In genomic region chr17:29791336-29791735, GRCh38 we compare ENCODE assay signal across 19 cellular contexts.
DNase-seq lines count a peak whose midpoint lies in the region; ATAC-seq, FAIRE-seq and TF ChIP-seq lines count a peak whose summit lies in the region.
"Had no signal": no experiment of that assay in that cellular context is flagged by ENCODE, and none has a peak within 500 bp of the region (broad histone marks: within the 10 kb centered on the region; RNA-seq: fewer than 3 reads in every experiment).

No MANE protein-coding gene starts in this region.

- POLR2A ChIA-PET in A549 (lab: Yijun Ruan, JAX) = no interaction called here

- no peak overlapping the region for H3K4me2 ChIP-seq in A549
- H3K4me2 ChIP-seq: GM23338 had no signal

- no peaks in the 10 kb centered on the region for H3K9me3 ChIP-seq in A549
- no peaks in the 10 kb centered on the region for H3K9me3 ChIP-seq in thyroid gland
- H3K9me3 ChIP-seq: BE2C had no signal

- DNase-seq in A549 (ENCODE audit: low read depth in 1 of 2, low spot score in 1 of 2) (no peak), astrocyte of the hippocampus (ENCODE audit: low read depth, low spot score) (peak; percentile 17), foreskin keratinocyte (peak; percentile 43 to 68), thyroid gland (no peak), substantia nigra (lab: John Stamatoyannopoulos, UW) (no peak)
- no peak for DNase-seq in stimulated activated naive CD8-positive, alpha-beta T cell treated with anti-CD3 and anti-CD28 coated beads, Interleukin-15, amount 100 ng/mL, for 72 hours
- DNase-seq: ACHN; BE2C; C1 segment of cervical spinal cord; CD4-positive, alpha-beta T cell; DMS153; DMS79; GDM1; HCEC 1CT had no signal

- H3K4me1 ChIP-seq in A549 (peaks cover 7% of the 10 kb centered on the region), foreskin keratinocyte (peaks cover 19% of the 10 kb centered on the region), thyroid gland (peaks cover 55 to 63% of the 10 kb centered on the region in 2 donors)
- H3K4me1 ChIP-seq: BE2C had no signal

- H3K27ac Mint-ChIP-seq in stimulated activated naive CD8-positive, alpha-beta T cell treated with anti-CD3 and anti-CD28 coated beads, Interleukin-15, amount 100 ng/mL, for 72 hours = no peak overlapping the region
- H3K27ac Mint-ChIP-seq: CD4-positive, alpha-beta T cell; GM23338 had no signal

- H3K27me3 ChIP-seq in foreskin keratinocyte = no peaks in the 10 kb centered on the region
- H3K27me3 ChIP-seq in thyroid gland = no peaks in the 10 kb centered on the region
- H3K27me3 ChIP-seq: BE2C had no signal

- TF ChIP-seq POLR2A in A549 (IDR thresholded peaks at IDR 0.05; ENCODE audit: low read length) (no peak), thyroid gland (IDR thresholded peaks at IDR 0.05) (no peak)

- H3K4me1 Mint-ChIP-seq in stimulated activated naive CD8-positive, alpha-beta T cell treated with anti-CD3 and anti-CD28 coated beads, Interleukin-15, amount 100 ng/mL, for 72 hours = no peaks in the 10 kb centered on the region

- no peak overlapping the region for H3K4me3 Mint-ChIP-seq in stimulated activated naive CD8-positive, alpha-beta T cell treated with anti-CD3 and anti-CD28 coated beads, Interleukin-15, amount 100 ng/mL, for 72 hours
- H3K4me3 Mint-ChIP-seq: CD4-positive, alpha-beta T cell; GM23338 had no signal

- no peak overlapping the region for H3K4me3 ChIP-seq in A549
- H3K4me3 ChIP-seq in thyroid gland (replicated peaks in 1 of 3) = no peak overlapping the region
- H3K4me3 ChIP-seq: GM23338 had no signal

- CTCF ChIA-PET in A549 (lab: Yijun Ruan, JAX) = interaction anchor here (1.0 to 4.0 kb wide), 9 partner anchors 10 to 143 kb away, joined by 3 to 17 read pairs (median 5); partner anchors contain the start of gene SSH2

- no peaks in the 10 kb centered on the region for H3K27me3 Mint-ChIP-seq in stimulated activated naive CD8-positive, alpha-beta T cell treated with anti-CD3 and anti-CD28 coated beads, Interleukin-15, amount 100 ng/mL, for 72 hours
- H3K27me3 Mint-ChIP-seq: CD4-positive, alpha-beta T cell had no signal

- no peaks in the 10 kb centered on the region for H3K36me3 ChIP-seq in thyroid gland
- H3K36me3 ChIP-seq: BE2C had no signal

- FAIRE-seq in A549 (lab: Jason Lieb, UNC) = peak; percentile 77
- FAIRE-seq: GM12892, GM18507, H54 had no signal

- TF ChIP-seq CTCF in A549 (IDR thresholded peaks at IDR 0.05) (no peak), foreskin keratinocyte (conservative IDR thresholded peaks at IDR 0.05) (no peak), thyroid gland (IDR thresholded peaks at IDR 0.05) (no peak)

- TF ChIP-seq RAD21 in A549 (conservative IDR thresholded peaks at IDR 0.05 in 1 of 2, IDR thresholded peaks at IDR 0.05 in 1 of 2) = no peak

- no peak for ATAC-seq in A549
- peak; percentile 21 for ATAC-seq in foreskin keratinocyte
- no peak for ATAC-seq in stimulated activated naive CD8-positive, alpha-beta T cell treated with anti-CD3 and anti-CD28 coated beads, Interleukin-15, amount 100 ng/mL, for 72 hours
- ATAC-seq: GM23338 had no signal

- no peaks in the 10 kb centered on the region for H3K9me3 Mint-ChIP-seq in stimulated activated naive CD8-positive, alpha-beta T cell treated with anti-CD3 and anti-CD28 coated beads, Interleukin-15, amount 100 ng/mL, for 72 hours
- H3K9me3 Mint-ChIP-seq: CD4-positive, alpha-beta T cell; GM23338 had no signal

- no peak overlapping the region for H3K27ac ChIP-seq in A549
- H3K27ac ChIP-seq in foreskin keratinocyte = no peak overlapping the region
- H3K27ac ChIP-seq in thyroid gland = peak overlapping the region; percentile 81 to 91 (median 90)
- no peak overlapping the region for H3K27ac ChIP-seq in substantia nigra (ENCODE audit: low read depth, low read length, poor library complexity, severe bottlenecking)
- H3K27ac ChIP-seq: HL-60 had no signal

- TF ChIP-seq EP300 in A549 (IDR thresholded peaks at IDR 0.05) = no peak

- 98% methylated on average over 3 of the region's 3 CpGs for WGBS in A549 (ENCODE audit: missing lambda C conversion rate)
- 92 to 95% methylated on average over 3 of the region's 3 CpGs for WGBS in thyroid gland, 2 donors

- intact Hi-C loops in thyroid gland (cut with DNase I) = no loop called here

TF ChIP-seq in A549, 52 proteins besides CTCF, POLR2A, EP300 and RAD21:
- no peak for TF ChIP-seq TFCP2L1 (CRISPR knock-in tag; IDR thresholded peaks at IDR 0.05)
- no peak for TF ChIP-seq ZNF302 (CRISPR knock-in tag; IDR thresholded peaks at IDR 0.05)
- TF ChIP-seq RFX5 (IDR thresholded peaks at IDR 0.05) = no peak
- TF ChIP-seq, protein P1, sequence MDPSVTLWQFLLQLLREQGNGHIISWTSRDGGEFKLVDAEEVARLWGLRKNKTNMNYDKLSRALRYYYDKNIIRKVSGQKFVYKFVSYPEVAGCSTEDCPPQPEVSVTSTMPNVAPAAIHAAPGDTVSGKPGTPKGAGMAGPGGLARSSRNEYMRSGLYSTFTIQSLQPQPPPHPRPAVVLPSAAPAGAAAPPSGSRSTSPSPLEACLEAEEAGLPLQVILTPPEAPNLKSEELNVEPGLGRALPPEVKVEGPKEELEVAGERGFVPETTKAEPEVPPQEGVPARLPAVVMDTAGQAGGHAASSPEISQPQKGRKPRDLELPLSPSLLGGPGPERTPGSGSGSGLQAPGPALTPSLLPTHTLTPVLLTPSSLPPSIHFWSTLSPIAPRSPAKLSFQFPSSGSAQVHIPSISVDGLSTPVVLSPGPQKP (IDR thresholded peaks at IDR 0.05; ENCODE audit: low read depth, low read length) = no peak
- TF ChIP-seq KDM1A (IDR thresholded peaks at IDR 0.05; ENCODE audit: low read depth) = no peak
- TF ChIP-seq HOXB5 (CRISPR knock-in tag; IDR thresholded peaks at IDR 0.05) = no peak
- TF ChIP-seq JUN (IDR thresholded peaks at IDR 0.05) = no peak
- TF ChIP-seq CHD2 (IDR thresholded peaks at IDR 0.05; ENCODE audit: low read length, partially characterized antibody) = no peak
- TF ChIP-seq CHD4 (IDR thresholded peaks at IDR 0.05; ENCODE audit: borderline replicate concordance) = no peak

Comparison
In these comparisons a context has a peak if more than half of its experiments do, and no peak if none do; other contexts are left out.
1. DNase-seq: peak in astrocyte of the hippocampus (single experiment) and foreskin keratinocyte (2 of 2); none in A549 (0 of 2), thyroid gland (0 of 2), stimulated activated naive CD8-positive, alpha-beta T cell treated with anti-CD3 and anti-CD28 coated beads, Interleukin-15, amount 100 ng/mL, for 72 hours (0 of 2) and substantia nigra (0 of 49).
2. H3K27ac ChIP-seq: peak in thyroid gland (3 of 3); none in A549 (0 of 2), foreskin keratinocyte (single experiment) and substantia nigra (single experiment).